In the genomic region with DNA sequence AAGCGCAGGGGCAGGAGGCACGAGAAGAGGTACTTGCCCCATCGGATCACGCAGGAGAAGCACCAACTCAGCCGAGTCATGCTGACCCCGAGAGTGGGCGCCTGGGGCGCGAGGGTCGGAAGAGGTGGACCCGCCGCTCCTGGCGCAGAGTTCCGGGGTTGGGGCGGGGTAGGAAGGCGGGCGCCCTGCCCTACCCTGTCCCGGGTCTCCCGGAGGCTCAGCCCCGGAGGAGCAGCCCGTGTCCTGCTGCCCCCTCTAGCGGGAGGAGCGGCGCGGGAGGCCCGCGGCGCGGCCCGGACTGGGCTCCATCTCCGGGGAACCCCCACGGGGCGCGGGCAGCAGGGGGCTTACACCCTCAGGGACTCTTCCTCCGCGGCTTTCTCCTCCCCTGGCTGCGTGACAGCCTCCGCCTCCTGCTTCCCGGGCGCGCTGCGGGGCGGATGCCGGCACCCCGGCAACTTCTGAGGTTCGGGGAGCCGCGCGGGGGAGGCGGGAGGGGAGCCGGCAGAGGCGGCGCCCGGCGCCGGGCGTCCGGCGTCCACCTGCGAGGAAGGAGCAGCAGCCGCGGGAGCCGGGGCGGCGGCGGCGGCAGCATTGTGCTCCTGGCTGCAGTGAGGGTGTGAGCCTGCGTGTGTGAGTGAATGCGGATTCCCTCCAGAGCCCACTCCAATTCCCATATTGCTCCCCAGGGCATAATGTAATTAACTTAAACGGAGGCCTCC, we compare ENCODE assay signal across 7 cellular contexts. TPM values are rescaled to one million over a fixed set of nuclear protein-coding genes. Genes with fewer than 3 reads are reported as not detected.
DNase-seq lines count a peak whose midpoint lies in the region; ATAC-seq and TF ChIP-seq lines count a peak whose summit lies in the region.

No MANE protein-coding gene starts in this region.

- DNase-seq in GM12865 (ENCODE audit: low read depth) (no peak), LNCaP clone FGC (ENCODE audit: low read depth) (no peak), fibroblast of villous mesenchyme (ENCODE audit: low read depth) (peak; percentile 44)
- peak; percentile 44 to 59 for DNase-seq in activated T-cell treated with anti-CD3 and anti-CD28 coated beads, Interleukin-2, amount 50 U/mL, for 48 hours

- H3K4me1 ChIP-seq in neuron (ENCODE audit: insufficient read depth, low read length), result peaks cover 6% of the 10 kb centered on the region

- H3K9me3 ChIP-seq in neuron (ENCODE audit: low read length), result no peaks in the 10 kb centered on the region

- H3K4me3 ChIP-seq in GM12865 (ENCODE audit: low read depth, low read length) (no peak overlapping the region; the same call in 1 of the 2 replicates), LNCaP clone FGC (ENCODE audit: low read depth, low read length) (peak overlapping the region; percentile 34), fibroblast of villous mesenchyme (ENCODE audit: low read depth, low read length) (peak overlapping the region; percentile 54), neuron (ENCODE audit: low read length) (no peak overlapping the region)

- H2AFZ ChIP-seq in neuron (ENCODE audit: low read depth, low read length), result peak overlapping the region; percentile 38

- ATAC-seq in GM18867 (IDR thresholded peaks at IDR 0.05; ENCODE audit: unreplicated experiment), result no peak
- ATAC-seq in GM21786 (IDR thresholded peaks at IDR 0.05; ENCODE audit: unreplicated experiment), result no peak

- TF ChIP-seq CTCF in GM12865 (IDR thresholded peaks at IDR 0.05; ENCODE audit: insufficient read depth, low read depth, low read length, missing control alignments) (peak; percentile 17), LNCaP clone FGC (IDR thresholded peaks at IDR 0.05; ENCODE audit: control insufficient read depth, extremely low read depth, insufficient read depth) (peak; percentile 27; the same call in 1 of the 2 replicates), fibroblast of villous mesenchyme (IDR thresholded peaks at IDR 0.05; ENCODE audit: insufficient read depth, low read depth, low read length) (peak; percentile 60)

- no peaks in the 10 kb centered on the region for H3K36me3 ChIP-seq in neuron (ENCODE audit: insufficient read depth, low read length)

- H3K27me3 ChIP-seq in neuron (ENCODE audit: insufficient read depth, low read length), result peaks cover 74% of the 10 kb centered on the region

RNA-seq across cellular contexts. Expression of gene TNS1, which starts 7.5 kb away (rescaled TPM):
- total RNA-seq in fibroblast of villous mesenchyme, result 127 and 147 TPM in 2 replicates

RNA-seq across cellular contexts. Expression of gene RUFY4, which starts 58.8 kb away (rescaled TPM):
- not detected in 2 replicates for total RNA-seq in fibroblast of villous mesenchyme

Comparison
In these comparisons a context has a peak if more than half of its experiments do, and no peak if none do; other contexts are left out.
1. DNase-seq: peak in activated T-cell treated with anti-CD3 and anti-CD28 coated beads, Interleukin-2, amount 50 U/mL, for 48 hours (2 of 2) and fibroblast of villous mesenchyme (single experiment); none in GM12865 (single experiment) and LNCaP clone FGC (single experiment).
2. H3K4me3 ChIP-seq: peak in LNCaP clone FGC (single experiment) and fibroblast of villous mesenchyme (single experiment); none in GM12865 (single experiment) and neuron (single experiment).
3. Peak in every context shown above with its lines, with median percentiles within 50 percentile points of each other: CTCF ChIP-seq.